Comparison of ENCODE assay signal across 10 cellular contexts in the genomic region with DNA sequence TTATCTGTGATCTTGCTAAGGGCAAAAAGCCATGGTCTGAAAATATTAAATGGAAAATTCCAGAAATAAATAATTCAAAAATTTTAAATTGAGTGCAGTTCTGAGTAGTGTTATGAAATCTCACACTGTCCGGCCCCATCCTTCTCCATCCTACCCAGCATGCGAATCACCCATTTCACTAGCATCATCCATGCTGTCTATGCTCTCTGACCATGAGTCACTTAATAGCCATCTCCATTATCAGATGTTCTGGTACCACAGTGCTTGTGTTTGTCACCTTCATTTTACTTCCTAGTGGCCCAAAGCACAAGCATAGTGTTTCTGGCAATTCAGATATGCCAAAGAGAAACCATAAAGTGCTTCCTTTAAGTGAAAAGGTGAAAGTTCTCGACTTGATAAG.
"Had no signal": no experiment of that assay in that cellular context is flagged by ENCODE, and none has a peak within 500 bp of the region (broad histone marks: within the 10 kb centered on the region; RNA-seq: fewer than 3 reads in every experiment).

No MANE protein-coding gene starts in this region.

- H3K4me2 ChIP-seq: hepatocyte had no signal

- H3K4me3 ChIP-seq: hepatocyte, testis had no signal

- H3K27me3 ChIP-seq: hepatocyte, testis had no signal

- H3K79me2 ChIP-seq: hepatocyte had no signal

- H2AFZ ChIP-seq: hepatocyte had no signal

- H3K4me1 ChIP-seq: testis had no signal

- H3K27ac Mint-ChIP-seq: activated naive CD8-positive, alpha-beta T cell had no signal

- H3K4me3 Mint-ChIP-seq: activated naive CD8-positive, alpha-beta T cell; activated T-cell treated with anti-CD3 and anti-CD28 coated beads, Interleukin-2, amount 50 U/mL, for 4 hours had no signal

- H3K9me3 ChIP-seq: testis had no signal

- DNase-seq: activated CD4-positive, alpha-beta T cell treated with anti-CD3 and anti-CD28 coated beads, Interleukin-2, amount 50 U/mL, for 48 hours; activated gamma-delta T cell; activated T-cell treated with anti-CD3 and anti-CD28 coated beads, Interleukin-2, amount 50 U/mL, for 4 hours; anterior cingulate cortex; stimulated activated CD4-positive, alpha-beta T cell treated with anti-CD3 and anti-CD28 coated beads, Interleukin-2, amount 100 ng/mL, for 48 hours; stimulated activated naive CD8-positive, alpha-beta T cell treated with anti-CD3 and anti-CD28 coated beads, Interleukin-15, Interleukin-2, amounts not matched to agents 100 U/mL and 50 U/mL, for 24 hours; testis had no signal

- H3K27ac ChIP-seq: hepatocyte, testis had no signal

- ATAC-seq: activated CD4-positive, CD25-positive, alpha-beta regulatory T cell treated with anti-CD3 and anti-CD28 coated beads, Interleukin-2, amount 50 U/mL, for 24 hours; activated T-cell treated with anti-CD3 and anti-CD28 coated beads, Interleukin-2, amount 50 U/mL, for 4 hours; stimulated activated naive CD8-positive, alpha-beta T cell treated with anti-CD3 and anti-CD28 coated beads, Interleukin-15, Interleukin-2, amounts not matched to agents 100 U/mL and 50 U/mL, for 24 hours had no signal
